23 cellular contexts compared by ENCODE assay signal in genomic region chr14:50107850-50108249, GRCh38. TPM values are rescaled to one million over a fixed set of nuclear protein-coding genes. Genes with fewer than 3 reads are reported as not detected.
DNase-seq lines count a peak whose midpoint lies in the region; ATAC-seq, FAIRE-seq and TF ChIP-seq lines count a peak whose summit lies in the region.
"Had no signal": no experiment of that assay in that cellular context is flagged by ENCODE, and none has a peak within 500 bp of the region (broad histone marks: within the 10 kb centered on the region; RNA-seq: fewer than 3 reads in every experiment).

No MANE protein-coding gene starts in this region.

- no peaks in the 10 kb centered on the region for H3K9me3 Mint-ChIP-seq in CD8-positive, alpha-beta memory T cell
- H3K9me3 Mint-ChIP-seq: neural crest cell had no signal

- peaks cover 58% of the 10 kb centered on the region for H3F3A ChIP-seq in GM23248 (ENCODE audit: insufficient read depth)

- no peak for TF ChIP-seq POLR2A in GM12891 (IDR thresholded peaks at IDR 0.05; ENCODE audit: low read depth, low read length)

- peak overlapping the region; percentile 35; the same call in 1 of the 2 replicates for H3K27ac ChIP-seq in HUES64 (ENCODE audit: low read depth, low read length)
- peak overlapping the region; percentile 0 to 61 for H3K27ac ChIP-seq in esophagus (ENCODE audit: low read depth in 2 of 2, low read length in 1 of 2)
- no peak overlapping the region for H3K27ac ChIP-seq in GM23248
- H3K27ac ChIP-seq in CD8-positive, alpha-beta memory T cell (ENCODE audit: low read depth, low read length) = no peak overlapping the region
- H3K27ac ChIP-seq: prostate gland had no signal

- CTCF ChIA-PET in CD8-positive, alpha-beta memory T cell (lab: Charles Lee) = interaction anchor here (0.8 to 7.1 kb wide), 4 partner anchors 228 to 255 kb away, joined by 3 to 47 read pairs (median 16); partner anchors contain the start of gene NEMF

- peaks cover 0 to 58% (median 5%) of the 10 kb centered on the region in 3 donors for H3K36me3 Mint-ChIP-seq in CD8-positive, alpha-beta memory T cell

- peaks cover 49% of the 10 kb centered on the region for H3K36me3 ChIP-seq in HUES64 (ENCODE audit: insufficient read depth, low read length)
- peaks cover 3 to 7% of the 10 kb centered on the region in 2 donors for H3K36me3 ChIP-seq in esophagus (ENCODE audit: control insufficient read depth in 2 of 2, insufficient read depth in 2 of 2, low read length in 1 of 2)
- peaks cover 37% of the 10 kb centered on the region for H3K36me3 ChIP-seq in GM23248 (ENCODE audit: low read depth)
- peaks cover 24% of the 10 kb centered on the region for H3K36me3 ChIP-seq in CD8-positive, alpha-beta memory T cell (ENCODE audit: insufficient read depth, low read length)
- H3K36me3 ChIP-seq: prostate gland had no signal

- H3K4me1 ChIP-seq in HUES64 (ENCODE audit: insufficient read depth, low read length) = peaks cover 7% of the 10 kb centered on the region; the same call in 1 of the 2 replicates
- no peaks in the 10 kb centered on the region for H3K4me1 ChIP-seq in esophagus (ENCODE audit: control insufficient read depth in 2 of 2, insufficient read depth in 2 of 2, low read length in 1 of 2)
- 0 out of 2 replicates have a peak, but pooled peaks cover 3% of the 10 kb centered on the region for H3K4me1 ChIP-seq in GM23248 (ENCODE audit: insufficient read depth)
- H3K4me1 ChIP-seq in CD8-positive, alpha-beta memory T cell (ENCODE audit: insufficient read depth, low read length) = peaks cover 12% of the 10 kb centered on the region
- H3K4me1 ChIP-seq: prostate gland had no signal

- POLR2A ChIA-PET in CD8-positive, alpha-beta memory T cell (lab: Charles Lee) = interaction anchor here (0.6 to 0.7 kb wide), 2 partner anchors 106 to 254 kb away, joined by 4 read pairs; no protein-coding TSS in a partner anchor

- no peaks in the 10 kb centered on the region for H4K20me1 ChIP-seq in GM23248 (ENCODE audit: insufficient read depth)

- H3K27ac Mint-ChIP-seq in CD8-positive, alpha-beta memory T cell = peak overlapping the region in 4 of 8 donors; percentile 15 to 64 (median 38)
- H3K27ac Mint-ChIP-seq: activated CD8-positive, alpha-beta memory T cell treated with anti-CD3 and anti-CD28 coated beads, Interleukin-2, amount 10 ng/mL, durations not matched to agents 7 days and 5 days had no signal

- H3K9ac ChIP-seq in HUES64 (ENCODE audit: low read depth, low read length) (peak overlapping the region; percentile 51; the same call in 1 of the 2 replicates), GM23248 (no peak overlapping the region)
- H3K9ac ChIP-seq: SK-N-SH had no signal

- no peaks in the 10 kb centered on the region for H3K27me3 Mint-ChIP-seq in CD8-positive, alpha-beta memory T cell
- H3K27me3 Mint-ChIP-seq: activated CD8-positive, alpha-beta memory T cell treated with anti-CD3 and anti-CD28 coated beads, Interleukin-2, amount 10 ng/mL, durations not matched to agents 7 days and 5 days had no signal

- no peak for DNase-seq in GM12891 (ENCODE audit: insufficient read length, low spot score)
- DNase-seq in omental fat pad (ENCODE audit: low spot score) = no peak
- no peak for DNase-seq in GM23248
- no peak for DNase-seq in CD8-positive, alpha-beta memory T cell
- DNase-seq in foreskin fibroblast = no peak
- DNase-seq: activated CD8-positive, alpha-beta memory T cell treated with anti-CD3 and anti-CD28 coated beads, Interleukin-2, amount 10 ng/mL, durations not matched to agents 7 days and 5 days; activated effector memory CD4-positive, alpha-beta T cell treated with Interleukin-2 at 50 U/mL for 16 hours; Caco-2; dermis blood vessel endothelial cell; DND-41; gastrocnemius medialis; NCI-H1436; NCI-H524; RPMI8226; SK-N-SH; T-helper 9 cell had no signal

- in situ Hi-C loops in GM23248 (cut with MboI) = no loop called here

- H3K4me3 ChIP-seq in HUES64 (ENCODE audit: low read length) (no peak overlapping the region), esophagus (ENCODE audit: low read depth in 1 of 2, low read length in 2 of 2) (no peak overlapping the region), GM23248 (no peak overlapping the region), foreskin fibroblast (ENCODE audit: low read depth in 1 of 2, low read length in 2 of 2) (no peak overlapping the region)
- H3K4me3 ChIP-seq in CD8-positive, alpha-beta memory T cell (ENCODE audit: low read length) = no peak overlapping the region
- H3K4me3 ChIP-seq: gastrocnemius medialis, HAP-1, prostate gland had no signal

- H3K9me2 ChIP-seq in GM23248 (ENCODE audit: insufficient read depth) = no peaks in the 10 kb centered on the region
- H3K9me2 ChIP-seq: SK-N-SH had no signal

- WGBS in HUES64 = 85% methylated on average over 2 of the region's 2 CpGs
- 57 to 80% methylated on average over 2 of the region's 2 CpGs for WGBS in esophagus, 2 donors
- 80 to 92% methylated on average over 2 of the region's 2 CpGs for WGBS in GM23248 (ENCODE audit: low coverage in 1 of 2, low lambda C conversion rate in 2 of 2, missing lambda C conversion rate in 2 of 2), 2 experiments

- H3K9me3 ChIP-seq in HUES64 (ENCODE audit: insufficient read depth, low read depth, low read length) (no peaks in the 10 kb centered on the region), esophagus (ENCODE audit: control insufficient read depth in 2 of 2, insufficient read depth in 1 of 2, low read depth in 1 of 2, low read length in 1 of 2) (no peaks in the 10 kb centered on the region), GM23248 (ENCODE audit: low read depth) (no peaks in the 10 kb centered on the region)
- H3K9me3 ChIP-seq in CD8-positive, alpha-beta memory T cell (ENCODE audit: low read length) = no peaks in the 10 kb centered on the region
- H3K9me3 ChIP-seq: Caco-2, gastrocnemius medialis, HAP-1, prostate gland, SK-N-SH had no signal

- H3K27me3 ChIP-seq in HUES64 (ENCODE audit: insufficient read depth, low read length) (no peaks in the 10 kb centered on the region), esophagus (ENCODE audit: control insufficient read depth in 1 of 2, insufficient read depth in 2 of 2, low read length in 2 of 2) (no peaks in the 10 kb centered on the region), GM23248 (replicated peaks; ENCODE audit: insufficient read depth) (no peaks in the 10 kb centered on the region)
- no peaks in the 10 kb centered on the region for H3K27me3 ChIP-seq in CD8-positive, alpha-beta memory T cell (ENCODE audit: insufficient read depth, low read length, poor library complexity, severe bottlenecking)
- H3K27me3 ChIP-seq: gastrocnemius medialis had no signal

- H3K4me3 Mint-ChIP-seq in CD8-positive, alpha-beta memory T cell = no peak overlapping the region
- H3K4me3 Mint-ChIP-seq: activated CD8-positive, alpha-beta memory T cell treated with anti-CD3 and anti-CD28 coated beads, Interleukin-2, amount 10 ng/mL, durations not matched to agents 7 days and 5 days; neural crest cell had no signal

- H2AFZ ChIP-seq in GM23248 = no peak overlapping the region

- TF ChIP-seq CTCF in omental fat pad (IDR thresholded peaks at IDR 0.05) (no peak), foreskin fibroblast (IDR thresholded peaks at IDR 0.05; ENCODE audit: low read depth, low read length) (no peak)

- no peak for FAIRE-seq in GM12891 (lab: Jason Lieb, UNC)

- no peak overlapping the region for H3K4me2 ChIP-seq in GM23248 (ENCODE audit: unreplicated experiment)
- H3K4me2 ChIP-seq: SK-N-SH had no signal

- H3K4me1 Mint-ChIP-seq in CD8-positive, alpha-beta memory T cell = peaks cover 14 to 32% (median 31%) of the 10 kb centered on the region in 3 donors
- H3K4me1 Mint-ChIP-seq: neural crest cell had no signal

- ATAC-seq in omental fat pad (ENCODE audit: low FRiP score) = peak; percentile 51
- no peak for ATAC-seq in GM19351 (IDR thresholded peaks at IDR 0.05; ENCODE audit: unreplicated experiment)
- ATAC-seq: activated CD4-positive, CD25-positive, alpha-beta regulatory T cell treated with anti-CD3 and anti-CD28 coated beads, Interleukin-2, amount 50 U/mL, for 24 hours; activated CD8-positive, alpha-beta memory T cell treated with anti-CD3 and anti-CD28 coated beads, Interleukin-2, amount 10 ng/mL, durations not matched to agents 7 days and 5 days; gastrocnemius medialis had no signal

- peaks cover 29% of the 10 kb centered on the region for H3K79me2 ChIP-seq in GM23248 (ENCODE audit: insufficient read depth)

TF ChIP-seq in GM12891, 5 proteins besides CTCF, POLR2A, EP300 and RAD21:
- TF ChIP-seq POLR2AphosphoS5 (IDR thresholded peaks at IDR 0.05; ENCODE audit: low read depth, low read length) (peak; percentile 44; the same call in 1 of the 2 replicates), SPI1 (IDR thresholded peaks at IDR 0.05; ENCODE audit: low read depth, low read length) (no peak)

RNA-seq across cellular contexts. Expression of gene VCPKMT, which starts 8.5 kb away (rescaled TPM):
- 13.1 TPM for polyA plus RNA-seq in GM12891 (2012; ENCODE audit: low read depth, missing spikeins)
- polyA plus RNA-seq in HUES64 (2013, experiment 1 of 2) = 8.1 TPM
- 8.7 TPM for polyA plus RNA-seq in HUES64 (2013, experiment 2 of 2)
- 10 to 100 TPM in 1 of 2 donors, 1 to 10 TPM in 1; 7.1 to 15.5 TPM for polyA plus RNA-seq in esophagus
- total RNA-seq in omental fat pad = 1 to 10 TPM; 3.9 to 9.9 (median 7.7) TPM
- 7.5 and 8.2 TPM in 2 replicates for total RNA-seq in GM23248 (2014; rRNA removed; shearing (Covaris generic))
- polyA plus RNA-seq in GM23248 (2016; fragmentation: Nextera tagmentation; extraction: Ambion mirVana) = 7.7 and 9.4 TPM in 2 replicates
- 10 to 100 TPM; 16.5 to 19.9 TPM for total RNA-seq in CD8-positive, alpha-beta memory T cell
- polyA plus RNA-seq in CD8-positive, alpha-beta memory T cell = 11.7 TPM

Comparison
In these comparisons a context has a peak if more than half of its experiments do, and no peak if none do; other contexts are left out.
1. H3K27ac ChIP-seq: peak in HUES64 (single experiment) and esophagus (2 of 2); none in GM23248 (single experiment) and CD8-positive, alpha-beta memory T cell (single experiment).